14 cellular contexts compared by ENCODE assay signal in the genomic region with DNA sequence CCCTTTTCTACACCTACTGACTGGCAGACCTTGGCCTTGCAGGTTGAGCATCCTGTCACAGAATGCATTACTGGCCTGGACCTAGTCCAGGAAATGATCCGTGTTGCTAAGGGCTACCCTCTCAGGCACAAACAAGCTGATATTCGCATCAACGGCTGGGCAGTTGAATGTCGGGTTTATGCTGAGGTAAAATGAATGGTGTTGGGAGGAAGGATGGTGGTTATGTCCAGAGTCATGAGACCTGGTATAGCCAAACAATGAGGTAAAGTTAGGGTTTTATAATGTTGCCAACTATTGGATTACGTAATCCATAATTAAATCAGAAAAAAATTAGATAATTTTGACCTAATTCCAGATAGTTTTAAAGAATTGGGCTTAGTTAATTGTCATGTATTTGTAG.
A peak's percentile ranks its signal among the peaks of the same experiment; 100 is the strongest.
DNase-seq lines count a peak whose midpoint lies in the region; ATAC-seq and TF ChIP-seq lines count a peak whose summit lies in the region.
"Had no signal": no experiment of that assay in that cellular context is flagged by ENCODE, and none has a peak within 500 bp of the region (broad histone marks: within the 10 kb centered on the region; RNA-seq: fewer than 3 reads in every experiment).

No MANE protein-coding gene starts in this region.

- H2BK5ac ChIP-seq in IMR-90 (ENCODE audit: low read depth, low read length, poor library complexity, severe bottlenecking): no peak overlapping the region

- in situ Hi-C loops in IMR-90 (cut with MboI; ENCODE audit: low sequenced_read_pairs): no loop called here

- H3K18ac ChIP-seq in IMR-90 (ENCODE audit: low read depth, low read length): no peak overlapping the region

- H2AK9ac ChIP-seq in IMR-90 (replicated peaks; ENCODE audit: low read depth, low read length, poor library complexity): no peak overlapping the region

- H4K20me1 ChIP-seq in IMR-90 (ENCODE audit: insufficient read depth, low read length): no peaks in the 10 kb centered on the region

- H3K9me3 ChIP-seq in IMR-90 (ENCODE audit: control insufficient read depth, insufficient read depth, low read length): no peaks in the 10 kb centered on the region
- H3K9me3 ChIP-seq in adrenal gland (replicated peaks in 1 of 3): no peaks in the 10 kb centered on the region
- H3K9me3 ChIP-seq in right lobe of liver: no peaks in the 10 kb centered on the region
- H3K9me3 ChIP-seq: tibial artery had no signal

- no peak overlapping the region for H3K56ac ChIP-seq in IMR-90 (ENCODE audit: extremely low read depth, insufficient read depth, low read length)

- CTCF ChIA-PET in IMR-90 (lab: Yijun Ruan, JAX): no interaction called here

- no peak for TF ChIP-seq POLR2A in IMR-90 (IDR thresholded peaks at IDR 0.05; ENCODE audit: low read depth, low read length)
- no peak for TF ChIP-seq POLR2A in adrenal gland (IDR thresholded peaks at IDR 0.05)
- no peak for TF ChIP-seq POLR2A in right lobe of liver (IDR thresholded peaks at IDR 0.05)

- H3K4me3 ChIP-seq in IMR-90 (ENCODE audit: insufficient read depth, low read depth, low read length) (no peak overlapping the region), adrenal gland (no peak overlapping the region), right lobe of liver (no peak overlapping the region)
- H3K4me3 ChIP-seq: dorsolateral prefrontal cortex, tibial artery had no signal

- no peaks in the 10 kb centered on the region; the same call in 1 of the 2 replicates for H3K9me1 ChIP-seq in IMR-90 (ENCODE audit: insufficient read depth, low read length)

- H3K27ac ChIP-seq in IMR-90 (ENCODE audit: insufficient read depth, low read length): no peak overlapping the region
- no peak overlapping the region for H3K27ac ChIP-seq in adrenal gland
- no peak overlapping the region for H3K27ac ChIP-seq in right lobe of liver
- H3K27ac ChIP-seq: tibial artery had no signal

- peaks cover 4% of the 10 kb centered on the region in 2 experiments; a peak in 2 of 4 replicates for H3K79me1 ChIP-seq in IMR-90 (ENCODE audit: low read depth in 1 of 2, low read length in 2 of 2)

- DNase-seq in IMR-90 (no peak), NCI-H2081 treated with DMSO at 0.1 percent for 48 hours (lab: John Stamatoyannopoulos, UW) (peak; percentile 72), adrenal gland (peak; percentile 31 to 80 (median 44)), right lobe of liver (no peak), NCI-H187 treated with DMSO at 0.1 percent for 48 hours (lab: John Stamatoyannopoulos, UW) (no peak), NCI-H510A (lab: John Stamatoyannopoulos, UW) (no peak)
- DNase-seq: CD4-positive, alpha-beta memory T cell; immature natural killer cell; NCI-H526; posterior cingulate gyrus; tibial artery had no signal

- TF ChIP-seq RAD21 in IMR-90 (IDR thresholded peaks at IDR 0.05; ENCODE audit: low read length): no peak

- no peak overlapping the region for H2AFZ ChIP-seq in IMR-90 (replicated peaks; ENCODE audit: low read length, poor library complexity)

- POLR2A ChIA-PET in IMR-90 (lab: Charles Lee; ENCODE audit: unreplicated experiment): no interaction called here

- no peak overlapping the region for H2BK120ac ChIP-seq in IMR-90 (ENCODE audit: low read depth, low read length)

- no peak for TF ChIP-seq CTCF in IMR-90 (conservative IDR thresholded peaks at IDR 0.05; ENCODE audit: low read depth, low read length)
- no peak for TF ChIP-seq CTCF in adrenal gland (IDR thresholded peaks at IDR 0.05)
- no peak for TF ChIP-seq CTCF in right lobe of liver (IDR thresholded peaks at IDR 0.05)

- H3K4me1 ChIP-seq in IMR-90 (ENCODE audit: control insufficient read depth, insufficient read depth, low read length): no peaks in the 10 kb centered on the region; the same call in 1 of the 2 replicates
- peaks cover 0 to 21% of the 10 kb centered on the region in 2 donors for H3K4me1 ChIP-seq in adrenal gland (replicated peaks in 1 of 2)
- H3K4me1 ChIP-seq in right lobe of liver: no peaks in the 10 kb centered on the region

- no peak overlapping the region for H2AK5ac ChIP-seq in IMR-90 (ENCODE audit: low read depth, low read length)

- H4K5ac ChIP-seq in IMR-90 (ENCODE audit: low read depth, low read length): no peak overlapping the region

- no peak overlapping the region for H3K23ac ChIP-seq in IMR-90 (ENCODE audit: low read depth, low read length)

- dilution Hi-C loops in IMR-90 (cut with HindIII; ENCODE audit: low sequenced_read_pairs, unreplicated experiment): no loop called here

- no peak overlapping the region for H3K4me2 ChIP-seq in IMR-90 (ENCODE audit: low read depth, low read length)

- WGBS in IMR-90 (ENCODE audit: extremely low coverage in 2 of 2, insufficient read length in 1 of 2), 2 experiments: 89% methylated on average over 3 of the region's 5 CpGs; no CpG with 5 or more reads in 1 of the 2 experiments
- WGBS in adrenal gland, 4 donors: 40 to 51% (median 48%) methylated on average over 5 of the region's 5 CpGs
- WGBS in right lobe of liver (ENCODE audit: insufficient coverage, low coverage, low lambda C conversion rate, missing lambda C conversion rate): 37% methylated on average over 4 of the region's 5 CpGs

- H3K14ac ChIP-seq in IMR-90 (replicated peaks; ENCODE audit: low read depth, low read length): no peak overlapping the region

- H3K9ac ChIP-seq in IMR-90 (ENCODE audit: low read depth, low read length): no peak overlapping the region

- H3K27me3 ChIP-seq in IMR-90 (ENCODE audit: control insufficient read depth, insufficient read depth, low read length) (no peaks in the 10 kb centered on the region), adrenal gland (no peaks in the 10 kb centered on the region), right lobe of liver (no peaks in the 10 kb centered on the region)
- H3K27me3 ChIP-seq: dorsolateral prefrontal cortex, tibial artery had no signal

- no peak overlapping the region for H2BK20ac ChIP-seq in IMR-90 (ENCODE audit: low read depth, low read length)

- H4K8ac ChIP-seq in IMR-90 (ENCODE audit: low read depth in 2 of 2, low read length in 2 of 2): no peak overlapping the region

- H4K91ac ChIP-seq in IMR-90 (ENCODE audit: insufficient read depth, low read depth, low read length): no peak overlapping the region

- H3K36me3 ChIP-seq in IMR-90 (ENCODE audit: control insufficient read depth, insufficient read depth, low read length): no peaks in the 10 kb centered on the region; the same call in 1 of the 2 replicates
- H3K36me3 ChIP-seq in adrenal gland (replicated peaks in 1 of 2): no peaks in the 10 kb centered on the region
- H3K36me3 ChIP-seq in right lobe of liver: no peaks in the 10 kb centered on the region

- no TSS peak for BruUV-seq in IMR-90 (replicated peaks; lab: Mats Ljungman, UMichigan)

- H3K4ac ChIP-seq in IMR-90 (ENCODE audit: low read depth, low read length): no peak overlapping the region

- H2BK15ac ChIP-seq in IMR-90 (ENCODE audit: low read depth, low read length): no peak overlapping the region

- intact Hi-C loops in IMR-90 (cut with micrococcal nuclease) (no loop called here), adrenal gland (cut with DNase I) (no loop called here), right lobe of liver (cut with DNase I) (no loop called here)

- ATAC-seq in IMR-90 (ENCODE audit: low read depth) (no peak), right lobe of liver (peak; percentile 33 to 63 (median 54)), GM21619 (IDR thresholded peaks at IDR 0.05; ENCODE audit: unreplicated experiment) (no peak), HG03439 (IDR thresholded peaks at IDR 0.05; ENCODE audit: unreplicated experiment) (no peak)

TF ChIP-seq in IMR-90, 13 proteins besides CTCF, POLR2A, EP300 and RAD21:
- TF ChIP-seq SMC3 (IDR thresholded peaks at IDR 0.05; ENCODE audit: low read depth, low read length): no peak
- peak; percentile 68 for TF ChIP-seq CEBPB (IDR thresholded peaks at IDR 0.05; ENCODE audit: low read depth, low read length)

Comparison
In these comparisons a context has a peak if more than half of its experiments do, and no peak if none do; other contexts are left out.
1. ATAC-seq: peak in right lobe of liver (4 of 4); none in IMR-90 (single experiment), GM21619 (single experiment) and HG03439 (single experiment).
2. DNase-seq: peak in NCI-H2081 treated with DMSO at 0.1 percent for 48 hours (single experiment) and adrenal gland (7 of 7); none in IMR-90 (single experiment), right lobe of liver (0 of 3), NCI-H187 treated with DMSO at 0.1 percent for 48 hours (single experiment) and NCI-H510A (single experiment).